ENCODE assay signal across 8 cellular contexts in genomic region chr6:128520436-128521301, GRCh38. TPM values are rescaled to one million over a fixed set of nuclear protein-coding genes. Genes with fewer than 3 reads are reported as not detected.
DNase-seq lines count a peak whose midpoint lies in the region; ATAC-seq and TF ChIP-seq lines count a peak whose summit lies in the region.

PTPRK (minus strand) TSS chr6:128520599; CDS start chr6:128520358, 241 bp downstream.

- TF ChIP-seq POLR2A in erythroblast (IDR thresholded peaks at IDR 0.05; ENCODE audit: low read length) = no peak

- peaks cover 28% of the 10 kb centered on the region for H3K4me1 Mint-ChIP-seq in activated T-cell treated with anti-CD3 and anti-CD28 coated beads, Interleukin-2, amount 50 U/mL, for 24 hours (ENCODE audit: low read depth)

- POLR2A ChIA-PET in BJ (lab: Charles Lee) = no interaction called here

- ATAC-seq in GM19035 (IDR thresholded peaks at IDR 0.05; ENCODE audit: unreplicated experiment) (peak; percentile 89), HG03280 (IDR thresholded peaks at IDR 0.05; ENCODE audit: unreplicated experiment) (peak; percentile 96)

- H3K27me3 Mint-ChIP-seq in activated T-cell treated with anti-CD3 and anti-CD28 coated beads, Interleukin-2, amount 50 U/mL, for 24 hours = peaks cover 57% of the 10 kb centered on the region

- H3K4me3 Mint-ChIP-seq in activated T-cell treated with anti-CD3 and anti-CD28 coated beads, Interleukin-2, amount 50 U/mL, for 24 hours = peak within 1 kb of the TSS; percentile 89

- CTCF ChIA-PET in BJ (lab: Yijun Ruan, JAX) = interaction anchor here (0.9 to 2.1 kb wide), 13 partner anchors 15 to 784 kb away, joined by 3 to 8 read pairs (median 4); no protein-coding TSS in a partner anchor

- DNase-seq in BJ (ENCODE audit: low read depth) (peak; percentile 59), NCI-H748 treated with DMSO at 0.1 percent for 48 hours (lab: John Stamatoyannopoulos, UW) (peak; percentile 62), erythroblast (lab: John Stamatoyannopoulos, UW) (peak; percentile 81 to 87), mucosa of gallbladder (ENCODE audit: low spot score) (peak; percentile 94)
- DNase-seq in activated T-cell treated with anti-CD3 and anti-CD28 coated beads, Interleukin-2, amount 50 U/mL, for 24 hours = peak; percentile 93
- peak; percentile 84 for DNase-seq in stimulated activated CD8-positive, alpha-beta memory T cell treated with anti-CD3 and anti-CD28 coated beads, Interleukin-4, amount 100 ng/mL, for 24 hours (ENCODE audit: low read depth)

- no peaks in the 10 kb centered on the region for H3K9me3 Mint-ChIP-seq in activated T-cell treated with anti-CD3 and anti-CD28 coated beads, Interleukin-2, amount 50 U/mL, for 24 hours

- H3K36me3 Mint-ChIP-seq in activated T-cell treated with anti-CD3 and anti-CD28 coated beads, Interleukin-2, amount 50 U/mL, for 24 hours (ENCODE audit: low read depth) = peaks cover 15% of the 10 kb centered on the region

- H3K36me3 ChIP-seq in BJ (ENCODE audit: control insufficient read depth, insufficient read depth, low read length) = no peaks in the 10 kb centered on the region

- TF ChIP-seq CTCF in BJ (IDR thresholded peaks at IDR 0.05; ENCODE audit: insufficient read depth, low read depth, low read length) = no peak

- H3K27ac Mint-ChIP-seq in activated T-cell treated with anti-CD3 and anti-CD28 coated beads, Interleukin-2, amount 50 U/mL, for 24 hours = peak within 1 kb of the TSS; percentile 88

- H3K4me3 ChIP-seq in BJ (ENCODE audit: low read depth, low read length) = peak within 1 kb of the TSS; percentile 70

- H3K27me3 ChIP-seq in BJ (ENCODE audit: control insufficient read depth, insufficient read depth, low read length) = no peaks in the 10 kb centered on the region

RNA-seq across cellular contexts. Expression of gene PTPRK, which starts in this region (rescaled TPM):
- 18.5 and 31.4 TPM in 2 replicates for polyA plus RNA-seq in BJ (2011; rRNA removed)
- 63.9 and 76.9 TPM in 2 replicates for polyA minus RNA-seq in BJ (2011; rRNA and poly(A)+ RNA removed)
- total RNA-seq in mucosa of gallbladder = 209 TPM

Comparison
In these comparisons a context has a peak if more than half of its experiments do, and no peak if none do; other contexts are left out.
1. Peak in every context shown above with its lines: DNase-seq, ATAC-seq and H3K4me3 ChIP-seq.